In the genomic region with DNA sequence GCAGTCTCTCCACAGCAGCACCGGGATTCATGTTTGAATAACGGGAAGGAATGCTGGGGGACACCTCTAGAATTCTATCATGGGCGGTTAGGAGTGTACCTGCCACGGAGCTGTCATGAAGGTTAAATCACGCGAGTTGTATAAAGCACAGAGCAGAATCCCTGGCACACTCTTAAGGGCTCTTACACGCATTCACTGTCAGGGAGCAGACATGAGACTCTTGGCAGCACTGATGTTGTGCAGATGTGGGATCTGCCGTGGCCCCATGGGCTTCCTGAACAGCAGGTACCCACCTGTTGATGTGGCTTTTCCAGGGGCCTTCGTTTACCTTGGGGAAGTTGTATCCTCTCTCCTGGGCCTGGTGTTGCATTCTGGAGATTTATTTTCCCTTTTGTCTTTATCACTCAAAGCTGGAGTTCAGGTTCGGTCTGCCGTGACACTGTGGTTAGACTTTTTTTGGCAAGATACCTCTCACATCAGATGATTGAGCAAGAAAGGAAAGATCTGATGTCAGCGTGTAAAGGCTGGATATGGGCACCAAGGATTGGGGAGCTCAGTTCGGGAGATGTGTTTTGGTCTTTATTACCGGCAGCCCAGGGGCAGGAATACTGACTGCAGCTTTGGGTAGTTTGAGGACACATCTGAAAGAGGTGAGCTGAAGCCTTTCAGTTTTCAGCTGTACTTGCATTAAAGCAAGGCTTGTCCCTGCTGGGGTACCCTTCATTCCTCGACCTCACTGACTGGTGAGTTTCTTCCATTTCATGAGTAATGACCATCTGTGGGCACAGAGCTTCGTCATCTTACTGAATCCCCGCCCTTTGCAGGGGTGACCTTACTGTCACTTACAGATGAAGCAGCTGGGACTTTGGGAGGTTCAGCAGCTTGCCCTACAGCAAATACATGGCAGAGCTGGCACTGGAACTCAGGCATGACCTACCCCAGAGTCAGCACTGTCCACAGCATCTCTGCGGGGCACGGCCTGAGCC, we compare ENCODE assay signal across 1 cellular context.
A peak's percentile ranks its signal among the peaks of the same experiment; 100 is the strongest.
TF ChIP-seq lines count a peak whose summit lies in the region.

No MANE protein-coding gene starts in this region.

TF ChIP-seq in IMR-90, 13 proteins besides CTCF, POLR2A, EP300 and RAD21:
- TF ChIP-seq ELK1 (IDR thresholded peaks at IDR 0.05; ENCODE audit: borderline replicate concordance, low read depth, low read length), result no peak
- no peak for TF ChIP-seq USF2 (IDR thresholded peaks at IDR 0.05; ENCODE audit: low read depth, low read length)
- TF ChIP-seq CEBPB (IDR thresholded peaks at IDR 0.05; ENCODE audit: low read depth, low read length), result peak; percentile 47; the same call in 1 of the 2 replicates
